18 cellular contexts compared by ENCODE assay signal in genomic region chr19:17114414-17114831, GRCh38. TPM values are rescaled to one million over a fixed set of nuclear protein-coding genes. Genes with fewer than 3 reads are reported as not detected.
DNase-seq lines count a peak whose midpoint lies in the region; ATAC-seq, FAIRE-seq and TF ChIP-seq lines count a peak whose summit lies in the region.
"Had no signal": no experiment of that assay in that cellular context is flagged by ENCODE, and none has a peak within 500 bp of the region (broad histone marks: within the 10 kb centered on the region; RNA-seq: fewer than 3 reads in every experiment).

No MANE protein-coding gene starts in this region.

- FAIRE-seq in H1 (lab: Jason Lieb, UNC), result peak; percentile 87
- FAIRE-seq: A549 had no signal

- H4K5ac ChIP-seq in H1 (ENCODE audit: insufficient read length, low read depth, low read length), result no peak overlapping the region

- H2BK120ac ChIP-seq in H1 (replicated peaks; ENCODE audit: low read depth, low read length), result no peak overlapping the region

- TF ChIP-seq CTCF in LNCaP clone FGC (IDR thresholded peaks at IDR 0.05; ENCODE audit: control insufficient read depth, extremely low read depth, insufficient read depth), result no peak
- no peak for TF ChIP-seq CTCF in H1 (IDR thresholded peaks at IDR 0.05; ENCODE audit: control extremely low read depth in 1 of 3, insufficient read depth in 1 of 3, low read depth in 1 of 3, low read length in 3 of 3)

- H2BK12ac ChIP-seq in H1 (ENCODE audit: low read depth, low read length), result peak overlapping the region; percentile 97

- no peak overlapping the region for H3K4ac ChIP-seq in H1 (replicated peaks; ENCODE audit: insufficient read length, low read depth, low read length)

- peak overlapping the region; percentile 60; the same call in 1 of the 2 replicates for H2AK5ac ChIP-seq in H1 (ENCODE audit: low read depth, low read length)

- H4K91ac ChIP-seq in H1 (replicated peaks; ENCODE audit: insufficient read length, low read length), result peak overlapping the region; percentile 31

- peak overlapping the region; percentile 77; the same call in 1 of the 2 replicates for H2BK5ac ChIP-seq in H1 (ENCODE audit: low read depth, low read length)

- H3K18ac ChIP-seq in H1 (ENCODE audit: extremely low read depth, low read length), result no peak overlapping the region

- no peak for TF ChIP-seq RAD21 in H1 (IDR thresholded peaks at IDR 0.05 in 1 of 2, conservative IDR thresholded peaks at IDR 0.05 in 1 of 2; ENCODE audit: low read depth in 2 of 2, low read length in 2 of 2)

- H2BK20ac ChIP-seq in H1 (ENCODE audit: low read length), result peak overlapping the region; percentile 76; the same call in 1 of the 2 replicates

- POLR2A ChIA-PET in H1 (lab: Charles Lee; ENCODE audit: partially characterized antibody), result no interaction called here

- H4K20me1 ChIP-seq in H1 (replicated peaks in 1 of 2; ENCODE audit: control insufficient read depth in 1 of 2, insufficient read depth in 2 of 2, low read length in 2 of 2), result peaks cover 11 to 12% of the 10 kb centered on the region in 2 experiments

- peaks cover 2% of the 10 kb centered on the region; the same call in 1 of the 2 replicates for H3K23me2 ChIP-seq in H1 (ENCODE audit: low read depth, low read length)

- H3K36me3 ChIP-seq in H1 (ENCODE audit: control insufficient read depth in 2 of 4, insufficient read depth in 4 of 4, low read length in 3 of 4) (no peaks in the 10 kb centered on the region), mucosa of rectum (ENCODE audit: control insufficient read depth in 2 of 2, insufficient read depth in 2 of 2, low read length in 2 of 2) (peaks cover 3 to 18% of the 10 kb centered on the region in 2 donors)

- no peak overlapping the region for H3K56ac ChIP-seq in H1 (replicated peaks; ENCODE audit: insufficient read length, low read depth, low read length)

- H3K4me3 ChIP-seq in LNCaP clone FGC (ENCODE audit: low read depth, low read length), result no peak overlapping the region
- H3K4me3 ChIP-seq in H1 (ENCODE audit: extremely low read depth in 1 of 4, insufficient read depth in 2 of 4, low read depth in 3 of 4, low read length in 4 of 4), result no peak overlapping the region
- no peak overlapping the region for H3K4me3 ChIP-seq in mucosa of rectum (ENCODE audit: low read length in 2 of 2)
- H3K4me3 ChIP-seq: A549, psoas muscle had no signal

- no peak overlapping the region for H3K14ac ChIP-seq in H1 (ENCODE audit: insufficient read length)

- peaks cover 2% of the 10 kb centered on the region; the same call in 1 of the 2 replicates for H3K79me1 ChIP-seq in H1 (ENCODE audit: low read depth, low read length)

- CTCF ChIA-PET in H1 (lab: Charles Lee; ENCODE audit: partially characterized antibody), result interaction anchor here (0.8 kb wide), 1 partner anchor 19 kb away, joined by 4 read pairs; no protein-coding TSS in a partner anchor

- peak overlapping the region; percentile 43; the same call in 1 of the 2 replicates for H3K27ac ChIP-seq in H1 (ENCODE audit: low read depth, low read length)
- peak overlapping the region; percentile 34 to 67 for H3K27ac ChIP-seq in mucosa of rectum (ENCODE audit: low read depth in 2 of 2, low read length in 2 of 2)
- H3K27ac ChIP-seq: A549, KMS-11, psoas muscle had no signal

- no peak for TF ChIP-seq POLR2A in H1 (IDR thresholded peaks at IDR 0.05; ENCODE audit: control extremely low read depth in 1 of 2, low read depth in 2 of 2, low read length in 2 of 2)

- 33% methylated on average over 12 of the region's 12 CpGs; no CpG with 5 or more reads in 1 of the 2 experiments for WGBS in H1 (ENCODE audit: extremely low coverage in 1 of 2, insufficient coverage in 1 of 2, insufficient read length in 1 of 2, insufficient replicate concordance in 2 of 2, low coverage in 1 of 2, low lambda C conversion rate in 2 of 2, missing lambda C conversion rate in 1 of 2), 2 experiments

- no peak overlapping the region for H2AFZ ChIP-seq in H1 (ENCODE audit: low read length)

- no peaks in the 10 kb centered on the region for H3K79me2 ChIP-seq in H1 (ENCODE audit: control insufficient read depth in 1 of 2, insufficient read depth in 2 of 2, low read length in 2 of 2)

- ATAC-seq in GM21526 (IDR thresholded peaks at IDR 0.05; ENCODE audit: low FRiP score, unreplicated experiment), result no peak
- ATAC-seq: A549; activated CD8-positive, alpha-beta memory T cell treated with anti-CD3 and anti-CD28 coated beads, Interleukin-2, amount 10 ng/mL, durations not matched to agents 7 days and 5 days; HCT116; heart left ventricle; psoas muscle had no signal

- no peaks in the 10 kb centered on the region for H3K9me3 ChIP-seq in H1 (ENCODE audit: insufficient read depth in 2 of 2, low read depth in 1 of 2, low read length in 1 of 2)
- no peaks in the 10 kb centered on the region for H3K9me3 ChIP-seq in mucosa of rectum (ENCODE audit: control insufficient read depth in 2 of 2, low read length in 2 of 2)
- H3K9me3 ChIP-seq: A549, Caco-2, heart left ventricle, psoas muscle had no signal

- 0 out of 2 replicates have a peak overlapping the region, but pooled peaks have one; percentile 73 for H2BK15ac ChIP-seq in H1 (ENCODE audit: low read length)

- peak in 1 of 2 experiments; percentile 26; a peak in 1 of 3 replicates for TF ChIP-seq EP300 in H1 (IDR thresholded peaks at IDR 0.05; ENCODE audit: borderline replicate concordance in 1 of 2, low read depth in 2 of 2, low read length in 2 of 2)

- H3K27me3 ChIP-seq in H1 (replicated peaks in 1 of 4; ENCODE audit: control insufficient read depth in 3 of 4, extremely low read depth in 1 of 4, insufficient read depth in 3 of 4, low read length in 3 of 4) (no peaks in the 10 kb centered on the region), mucosa of rectum (ENCODE audit: control insufficient read depth in 2 of 2, insufficient read depth in 2 of 2, low read length in 2 of 2) (no peaks in the 10 kb centered on the region)
- H3K27me3 ChIP-seq: heart left ventricle had no signal

- peak overlapping the region; percentile 37 to 41 for H3K4me2 ChIP-seq in H1 (ENCODE audit: insufficient read depth in 1 of 2, low read depth in 2 of 2, low read length in 2 of 2)
- H3K4me2 ChIP-seq: A549, KMS-11 had no signal

- peaks cover 5 to 24% (median 16%) of the 10 kb centered on the region in 4 experiments for H3K4me1 ChIP-seq in H1 (replicated peaks in 1 of 4; ENCODE audit: control insufficient read depth in 3 of 4, insufficient read depth in 4 of 4, low read length in 3 of 4)
- peaks cover 5 to 11% of the 10 kb centered on the region in 2 donors for H3K4me1 ChIP-seq in mucosa of rectum (ENCODE audit: control insufficient read depth in 2 of 2, insufficient read depth in 2 of 2, low read length in 2 of 2)
- H3K4me1 ChIP-seq: Caco-2 had no signal

- H4K8ac ChIP-seq in H1 (ENCODE audit: extremely low read depth, insufficient read depth, low read length), result 0 out of 2 replicates have a peak overlapping the region, but pooled peaks have one; percentile 11

- DNase-seq in AG08396 (ENCODE audit: low spot score) (peak; percentile 43), LNCaP clone FGC (ENCODE audit: low read depth) (peak; percentile 26), H1 (ENCODE audit: low read depth in 1 of 2, low spot score in 2 of 2) (no peak), GF-D8 (lab: John Stamatoyannopoulos, UW) (no peak), NCI-H345 treated with DMSO at 0.1 percent for 48 hours (lab: John Stamatoyannopoulos, UW; ENCODE audit: unreplicated experiment) (no peak), NCI-H187 (lab: John Stamatoyannopoulos, UW) (no peak)
- DNase-seq: activated CD8-positive, alpha-beta memory T cell treated with anti-CD3 and anti-CD28 coated beads, Interleukin-2, amount 10 ng/mL, durations not matched to agents 7 days and 5 days; Caco-2; GDM1; heart left ventricle; NCI-H146; NCI-H446; psoas muscle had no signal

- H3K9ac ChIP-seq in H1 (replicated peaks in 1 of 4; ENCODE audit: extremely low read depth in 1 of 4, low read depth in 3 of 4, low read length in 3 of 4) (peak overlapping the region in 2 of 4 experiments; percentile 8 to 20; a peak in 2 of 7 replicates), mucosa of rectum (ENCODE audit: low read depth in 1 of 2, low read length in 2 of 2) (no peak overlapping the region)
- H3K9ac ChIP-seq: KMS-11 had no signal

- no peak overlapping the region for H3K23ac ChIP-seq in H1 (ENCODE audit: insufficient read length)

TF ChIP-seq in H1, 55 proteins besides CTCF, POLR2A, EP300 and RAD21:
- no peak for TF ChIP-seq HDAC6 (IDR thresholded peaks at IDR 0.05; ENCODE audit: low read depth, low read length)
- peak; percentile 52; the same call in 1 of the 2 replicates for TF ChIP-seq CREB1 (IDR thresholded peaks at IDR 0.05)
- peak; percentile 73; the same call in 1 of the 2 replicates for TF ChIP-seq TCF12 (IDR thresholded peaks at IDR 0.05; ENCODE audit: low read depth, low read length)
- TF ChIP-seq SIN3A (conservative IDR thresholded peaks at IDR 0.05 in 1 of 2, IDR thresholded peaks at IDR 0.05 in 1 of 2; ENCODE audit: low read depth in 1 of 2, low read length in 2 of 2), result 0 out of 4 replicates have a peak, but pooled peaks of 1 of the 2 experiments have one; percentile 36

RNA-seq across cellular contexts. Expression of gene MYO9B, which starts 38.8 kb away (rescaled TPM):
- 76.8 and 77.1 TPM in 2 replicates for total RNA-seq in H1 (2021; fragmentation: NEBNext Ultra II Directional; extraction: Animal tissue kit (Norgen Biotek cat#: 25700))
- 27.6 and 40.0 TPM in 2 replicates for polyA plus RNA-seq in H1 (2011; rRNA removed)
- 26.7 TPM for polyA plus RNA-seq in H1 (2011; cell fraction: cytosol; rRNA removed)
- 102 TPM for polyA plus RNA-seq in H1 (2011; cell fraction: nucleus; rRNA removed)
- polyA plus RNA-seq in H1 (2012, experiment 1 of 2), result 43.2 to 61.2 TPM (median 54.2 TPM) in 4 replicates
- polyA plus RNA-seq in H1 (2012, experiment 2 of 2), result 37.9 TPM
- 33.9 TPM for polyA plus RNA-seq in H1 (2013, experiment 1 of 2)
- 30.2 TPM for polyA plus RNA-seq in H1 (2013, experiment 2 of 2)
- polyA minus RNA-seq in H1 (2011; rRNA and poly(A)+ RNA removed), result 51.3 and 52.3 TPM in 2 replicates
- 53.7 TPM for polyA minus RNA-seq in H1 (2011; cell fraction: cytosol; rRNA and poly(A)+ RNA removed)
- polyA minus RNA-seq in H1 (2011; cell fraction: nucleus; rRNA and poly(A)+ RNA removed), result 45.4 TPM

RNA-seq across cellular contexts. Expression of gene HAUS8, which starts 39.2 kb away (rescaled TPM):
- 23.2 and 23.5 TPM in 2 replicates for total RNA-seq in H1 (2021; fragmentation: NEBNext Ultra II Directional; extraction: Animal tissue kit (Norgen Biotek cat#: 25700))
- polyA plus RNA-seq in H1 (2011; rRNA removed), result 18.4 and 18.9 TPM in 2 replicates
- polyA plus RNA-seq in H1 (2011; cell fraction: cytosol; rRNA removed), result 20.5 TPM
- polyA plus RNA-seq in H1 (2011; cell fraction: nucleus; rRNA removed), result 27.7 TPM
- polyA plus RNA-seq in H1 (2012, experiment 1 of 2), result 19.8 to 25.4 TPM (median 24.1 TPM) in 4 replicates
- polyA plus RNA-seq in H1 (2012, experiment 2 of 2), result 10.9 TPM
- 23.0 TPM for polyA plus RNA-seq in H1 (2013, experiment 1 of 2)
- 24.3 TPM for polyA plus RNA-seq in H1 (2013, experiment 2 of 2)
- polyA minus RNA-seq in H1 (2011; rRNA and poly(A)+ RNA removed), result 9.2 and 17.3 TPM in 2 replicates
- polyA minus RNA-seq in H1 (2011; cell fraction: cytosol; rRNA and poly(A)+ RNA removed), result 8.3 TPM
- polyA minus RNA-seq in H1 (2011; cell fraction: nucleus; rRNA and poly(A)+ RNA removed), result 11.8 TPM

Comparison
In these comparisons a context has a peak if more than half of its experiments do, and no peak if none do; other contexts are left out.
1. DNase-seq: peak in AG08396 (single experiment) and LNCaP clone FGC (single experiment); none in H1 (0 of 2), GF-D8 (single experiment), NCI-H345 treated with DMSO at 0.1 percent for 48 hours (single experiment) and NCI-H187 (0 of 2).